30 cellular contexts compared by ENCODE assay signal in genomic region chr7:113247198-113247597, GRCh38.
"Had no signal": no experiment of that assay in that cellular context is flagged by ENCODE, and none has a peak within 500 bp of the region (broad histone marks: within the 10 kb centered on the region; RNA-seq: fewer than 3 reads in every experiment).

No MANE protein-coding gene starts in this region.

- DNase-seq: activated CD4-positive, alpha-beta memory T cell treated with anti-CD3 and anti-CD28 coated beads, Interleukin-2, amount 10 ng/mL, durations not matched to agents 7 days and 5 days; activated CD4-positive, alpha-beta T cell treated with anti-CD3 and anti-CD28 coated beads, Interleukin-2, amount 10 ng/mL, durations not matched to agents 24 days and 14 days; activated CD4-positive, CD25-positive, alpha-beta regulatory T cell treated with anti-CD3 and anti-CD28 coated beads, Interleukin-2, amount 50 U/mL, for 72 hours; activated CD8-positive, alpha-beta memory T cell treated with anti-CD3 and anti-CD28 coated beads, Interleukin-2, amount 50 U/mL, for 48 hours; activated gamma-delta T cell; activated naive CD4-positive, alpha-beta T cell treated with anti-CD3 and anti-CD28 coated beads, Interleukin-2, amount 50 U/mL, for 16 hours; activated T-cell treated with anti-CD3 and anti-CD28 coated beads, Interleukin-2, amount 50 U/mL, for 24 hours; amygdala; central memory CD4-positive, alpha-beta T cell; effector CD8-positive, alpha-beta T cell; esophagus squamous epithelium; left cardiac atrium; mammary epithelial cell; ovary; stimulated activated CD4-positive, alpha-beta T cell treated with anti-CD3 and anti-CD28 coated beads, Interleukin-15, amount 100 ng/mL, for 24 hours; stimulated activated CD4-positive, alpha-beta T cell treated with anti-CD3 and anti-CD28 coated beads, Interleukin-2, amount 100 ng/mL, for 24 hours; stimulated activated naive CD4-positive, alpha-beta T cell treated with Interleukin-2 at 50 U/mL for 16 hours; T-helper 1 cell; T-helper 9 cell; testis; transverse colon; WERI-Rb-1 had no signal

- H3K27me3 ChIP-seq: breast epithelium, esophagus squamous epithelium, neutrophil, ovary, testis, transverse colon had no signal

- H3K9me3 ChIP-seq: esophagus squamous epithelium, neutrophil, ovary, prostate gland, testis, transverse colon had no signal

- H3K4me3 ChIP-seq: breast epithelium, esophagus squamous epithelium, ovary, prostate gland, testis, transverse colon had no signal

- ATAC-seq: left cardiac atrium had no signal

- FAIRE-seq: colon, endometrium, keratinocyte, TTC549 had no signal

- H3K36me3 ChIP-seq: breast epithelium, esophagus squamous epithelium, neutrophil, ovary, prostate gland, transverse colon, WERI-Rb-1 had no signal

- H3K27ac ChIP-seq: breast epithelium, epithelial cell of prostate, esophagus squamous epithelium, neutrophil, ovary, prostate gland, testis, transverse colon, WERI-Rb-1 had no signal

- H3K4me1 ChIP-seq: breast epithelium, esophagus squamous epithelium, prostate gland, testis, transverse colon had no signal
